ENCODE assay signal across 8 cellular contexts in genomic region chr2:240556553-240557100, GRCh38. TPM values are rescaled to one million over a fixed set of nuclear protein-coding genes. Genes with fewer than 3 reads are reported as not detected.
DNase-seq lines count a peak whose midpoint lies in the region; ATAC-seq and TF ChIP-seq lines count a peak whose summit lies in the region.

No MANE protein-coding gene starts in this region.

- H3K27ac Mint-ChIP-seq in activated CD4-positive, alpha-beta memory T cell treated with anti-CD3 and anti-CD28 coated beads for 36 hours = no peak overlapping the region

- peaks cover 37% of the 10 kb centered on the region for H3K4me1 Mint-ChIP-seq in activated CD4-positive, alpha-beta memory T cell treated with anti-CD3 and anti-CD28 coated beads for 36 hours (ENCODE audit: low read depth)

- intact Hi-C loops in activated CD4-positive, alpha-beta memory T cell treated with anti-CD3 and anti-CD28 coated beads for 36 hours (cut with micrococcal nuclease) = no loop called here
- intact Hi-C loops in posterior vena cava (cut with DNase I) = no loop called here

- peaks cover 25% of the 10 kb centered on the region for H3K36me3 Mint-ChIP-seq in activated CD4-positive, alpha-beta memory T cell treated with anti-CD3 and anti-CD28 coated beads for 36 hours

- peak overlapping the region; percentile 59 for H3K4me3 ChIP-seq in epithelial cell of proximal tubule (ENCODE audit: low read depth, low read length)

- no peaks in the 10 kb centered on the region for H3K27me3 Mint-ChIP-seq in activated CD4-positive, alpha-beta memory T cell treated with anti-CD3 and anti-CD28 coated beads for 36 hours

- POLR2A ChIA-PET in activated CD4-positive, alpha-beta memory T cell treated with anti-CD3 and anti-CD28 coated beads for 36 hours (lab: Charles Lee) = interaction anchor here (1.7 to 2.5 kb wide), 2 partner anchors 12 to 23 kb away, joined by 3 to 7 read pairs; partner anchors contain the start of gene RNPEPL1

- TF ChIP-seq CTCF in LNCAP (IDR thresholded peaks at IDR 0.05) (peak; percentile 55), epithelial cell of proximal tubule (conservative IDR thresholded peaks at IDR 0.05; ENCODE audit: low read depth, low read length) (peak; percentile 61)

- no peak overlapping the region for H3K4me3 Mint-ChIP-seq in activated CD4-positive, alpha-beta memory T cell treated with anti-CD3 and anti-CD28 coated beads for 36 hours

- DNase-seq in ELF-1 (ENCODE audit: low read depth, low spot score) (peak; percentile 78), epithelial cell of proximal tubule (ENCODE audit: low read depth) (no peak), posterior vena cava (ENCODE audit: low spot score) (peak; percentile 84), hippocampal formation (lab: John Stamatoyannopoulos, UW) (no peak)
- peak; percentile 82 for DNase-seq in activated CD4-positive, alpha-beta memory T cell treated with anti-CD3 and anti-CD28 coated beads for 36 hours

- CTCF ChIA-PET in activated CD4-positive, alpha-beta memory T cell treated with anti-CD3 and anti-CD28 coated beads for 36 hours (lab: Charles Lee) = interaction anchor here (0.7 to 3.5 kb wide), 8 partner anchors 10 to 148 kb away, joined by 3 to 13 read pairs (median 5); partner anchors contain the start of gene CAPN10

- no peak for ATAC-seq in GM21423 (IDR thresholded peaks at IDR 0.05; ENCODE audit: unreplicated experiment)
- ATAC-seq in HG03025 (IDR thresholded peaks at IDR 0.05; ENCODE audit: low FRiP score, unreplicated experiment) = no peak

- peaks cover 2% of the 10 kb centered on the region for H3K9me3 Mint-ChIP-seq in activated CD4-positive, alpha-beta memory T cell treated with anti-CD3 and anti-CD28 coated beads for 36 hours

RNA-seq across cellular contexts. Expression of gene ANKMY1, which starts 1.2 kb away (rescaled TPM):
- total RNA-seq in activated CD4-positive, alpha-beta memory T cell treated with anti-CD3 and anti-CD28 coated beads for 36 hours = 10 to 100 TPM; 18.4 to 19.1 TPM
- total RNA-seq in epithelial cell of proximal tubule = 4.0 and 9.1 TPM in 2 replicates
- 10 to 100 TPM in 1 of 2 donors, 1 to 10 TPM in 1; 7.1 to 12.9 TPM for total RNA-seq in posterior vena cava

RNA-seq across cellular contexts. Expression of gene DUSP28, which starts 3.5 kb away (rescaled TPM):
- 1 to 10 TPM; 4.1 to 4.2 TPM for total RNA-seq in activated CD4-positive, alpha-beta memory T cell treated with anti-CD3 and anti-CD28 coated beads for 36 hours
- 2.0 and 6.3 TPM in 2 replicates for total RNA-seq in epithelial cell of proximal tubule
- total RNA-seq in posterior vena cava = 1 to 10 TPM; 2.0 to 2.3 TPM

RNA-seq across cellular contexts. Expression of gene RNPEPL1, which starts 11.7 kb away (rescaled TPM):
- total RNA-seq in activated CD4-positive, alpha-beta memory T cell treated with anti-CD3 and anti-CD28 coated beads for 36 hours = 10 to 100 TPM; 55.2 to 56.0 TPM
- total RNA-seq in epithelial cell of proximal tubule (31.2 and 53.4 TPM in 2 replicates), posterior vena cava (10 to 100 TPM; 47.1 to 49.3 TPM)

RNA-seq across cellular contexts. Expression of gene CAPN10, which starts 29.9 kb away (rescaled TPM):
- 10 to 100 TPM; 32.6 to 33.9 TPM for total RNA-seq in activated CD4-positive, alpha-beta memory T cell treated with anti-CD3 and anti-CD28 coated beads for 36 hours
- total RNA-seq in epithelial cell of proximal tubule = 25.2 and 31.9 TPM in 2 replicates
- total RNA-seq in posterior vena cava = 10 to 100 TPM; 18.6 to 22.6 TPM

Comparison
In these comparisons a context has a peak if more than half of its experiments do, and no peak if none do; other contexts are left out.
1. DNase-seq: peak in ELF-1 (single experiment), activated CD4-positive, alpha-beta memory T cell treated with anti-CD3 and anti-CD28 coated beads for 36 hours (single experiment) and posterior vena cava (single experiment); none in epithelial cell of proximal tubule (single experiment) and hippocampal formation (0 of 2).